ENCODE assay signal across 20 cellular contexts in genomic region chr2:8279506-8279905, GRCh38.
A peak's percentile ranks its signal among the peaks of the same experiment; 100 is the strongest.
DNase-seq lines count a peak whose midpoint lies in the region; ATAC-seq lines count a peak whose summit lies in the region.
"Had no signal": no experiment of that assay in that cellular context is flagged by ENCODE, and none has a peak within 500 bp of the region (broad histone marks: within the 10 kb centered on the region; RNA-seq: fewer than 3 reads in every experiment).

No MANE protein-coding gene starts in this region.

- H3K4me1 Mint-ChIP-seq in stimulated activated naive CD8-positive, alpha-beta T cell treated with anti-CD3 and anti-CD28 coated beads, Interleukin-15, Interleukin-2, amounts not matched to agents 100 ng/mL and 50 ng/mL, for 24 hours (ENCODE audit: low read depth) = peaks cover 9% of the 10 kb centered on the region
- no peaks in the 10 kb centered on the region for H3K4me1 Mint-ChIP-seq in stimulated activated naive CD8-positive, alpha-beta T cell treated with anti-CD3 and anti-CD28 coated beads, Interleukin-15, amount 100 ng/mL, for 72 hours
- H3K4me1 Mint-ChIP-seq in natural killer cell treated with Interleukin-12 subunit alpha and Interleukin-12 subunit beta and Interleukin-15 and Interleukin-18, amount 100 ng/mL, for 72 hours (ENCODE audit: low read depth in 2 of 2) = peaks cover 80 to 81% of the 10 kb centered on the region in 2 donors
- peaks cover 12% of the 10 kb centered on the region for H3K4me1 Mint-ChIP-seq in activated CD4-positive, alpha-beta T cell treated with anti-CD3 and anti-CD28 coated beads, Interleukin-2, amount 10 ng/mL, durations not matched to agents 7 days and 5 days

- H3K27ac ChIP-seq in cingulate gyrus (ENCODE audit: low read depth, low read length) = peak overlapping the region; percentile 54

- no peaks in the 10 kb centered on the region for H3K27me3 Mint-ChIP-seq in stimulated activated naive CD8-positive, alpha-beta T cell treated with anti-CD3 and anti-CD28 coated beads, Interleukin-15, Interleukin-2, amounts not matched to agents 100 ng/mL and 50 ng/mL, for 24 hours
- H3K27me3 Mint-ChIP-seq in stimulated activated naive CD8-positive, alpha-beta T cell treated with anti-CD3 and anti-CD28 coated beads, Interleukin-15, amount 100 ng/mL, for 72 hours = peaks cover 8% of the 10 kb centered on the region
- no peaks in the 10 kb centered on the region for H3K27me3 Mint-ChIP-seq in natural killer cell treated with Interleukin-12 subunit alpha and Interleukin-12 subunit beta and Interleukin-15 and Interleukin-18, amount 100 ng/mL, for 72 hours
- peaks cover 3% of the 10 kb centered on the region for H3K27me3 Mint-ChIP-seq in activated CD4-positive, alpha-beta T cell treated with anti-CD3 and anti-CD28 coated beads, Interleukin-2, amount 10 ng/mL, durations not matched to agents 7 days and 5 days
- H3K27me3 Mint-ChIP-seq: CD4-positive, CD25-positive, alpha-beta regulatory T cell had no signal

- ATAC-seq in stimulated activated naive CD8-positive, alpha-beta T cell treated with anti-CD3 and anti-CD28 coated beads, Interleukin-15, amount 100 ng/mL, for 72 hours = no peak
- ATAC-seq in natural killer cell treated with Interleukin-12 subunit alpha and Interleukin-12 subunit beta and Interleukin-15 and Interleukin-18, amount 100 ng/mL, for 72 hours = no peak
- ATAC-seq in HG03108 (IDR thresholded peaks at IDR 0.05; ENCODE audit: unreplicated experiment) = no peak
- ATAC-seq: Right ventricle myocardium inferior had no signal

- H3K9me3 Mint-ChIP-seq in stimulated activated naive CD8-positive, alpha-beta T cell treated with anti-CD3 and anti-CD28 coated beads, Interleukin-15, Interleukin-2, amounts not matched to agents 100 ng/mL and 50 ng/mL, for 24 hours = peaks cover 12% of the 10 kb centered on the region
- peaks cover 7 to 20% of the 10 kb centered on the region in 2 donors for H3K9me3 Mint-ChIP-seq in stimulated activated naive CD8-positive, alpha-beta T cell treated with anti-CD3 and anti-CD28 coated beads, Interleukin-15, amount 100 ng/mL, for 72 hours
- H3K9me3 Mint-ChIP-seq in natural killer cell treated with Interleukin-12 subunit alpha and Interleukin-12 subunit beta and Interleukin-15 and Interleukin-18, amount 100 ng/mL, for 72 hours = peaks cover 4% of the 10 kb centered on the region
- H3K9me3 Mint-ChIP-seq in activated CD4-positive, alpha-beta T cell treated with anti-CD3 and anti-CD28 coated beads, Interleukin-2, amount 10 ng/mL, durations not matched to agents 7 days and 5 days = peaks cover 7% of the 10 kb centered on the region
- H3K9me3 Mint-ChIP-seq: CD4-positive, CD25-positive, alpha-beta regulatory T cell had no signal

- no peak for DNase-seq in stimulated activated naive CD8-positive, alpha-beta T cell treated with anti-CD3 and anti-CD28 coated beads, Interleukin-15, amount 100 ng/mL, for 72 hours
- no peak for DNase-seq in natural killer cell treated with Interleukin-12 subunit alpha and Interleukin-12 subunit beta and Interleukin-15 and Interleukin-18, amount 100 ng/mL, for 72 hours (ENCODE audit: low spot score)
- no peak for DNase-seq in CD1c-positive myeloid dendritic cell (ENCODE audit: extremely low spot score)
- no peak for DNase-seq in UCSD-AML1 (lab: John Stamatoyannopoulos, UW; ENCODE audit: unreplicated experiment)
- DNase-seq in activated CD4-positive, alpha-beta T cell treated with anti-CD3 and anti-CD28 coated beads, Interleukin-2, amount 10 ng/mL, durations not matched to agents 7 days and 5 days = no peak
- DNase-seq: BE2C; Caco-2; CD4-positive, CD25-positive, alpha-beta regulatory T cell; DMS 273 treated with DMSO at 0.1 percent for 48 hours; DMS79 treated with DMSO at 0.1 percent for 48 hours; H7; HFFc6; Karpas-422; NCI-H1694; NCI-H446 treated with DMSO at 0.1 percent for 48 hours; NCI-H526 treated with DMSO at 0.1 percent for 48 hours had no signal

- CTCF ChIA-PET in activated CD4-positive, alpha-beta T cell treated with anti-CD3 and anti-CD28 coated beads, Interleukin-2, amount 10 ng/mL, durations not matched to agents 7 days and 5 days (lab: Charles Lee) = no interaction called here

- POLR2A ChIA-PET in activated CD4-positive, alpha-beta T cell treated with anti-CD3 and anti-CD28 coated beads, Interleukin-2, amount 10 ng/mL, durations not matched to agents 7 days and 5 days (lab: Charles Lee) = no interaction called here

- no peak overlapping the region for H3K27ac Mint-ChIP-seq in stimulated activated naive CD8-positive, alpha-beta T cell treated with anti-CD3 and anti-CD28 coated beads, Interleukin-15, Interleukin-2, amounts not matched to agents 100 ng/mL and 50 ng/mL, for 24 hours
- no peak overlapping the region for H3K27ac Mint-ChIP-seq in stimulated activated naive CD8-positive, alpha-beta T cell treated with anti-CD3 and anti-CD28 coated beads, Interleukin-15, amount 100 ng/mL, for 72 hours
- H3K27ac Mint-ChIP-seq in natural killer cell treated with Interleukin-12 subunit alpha and Interleukin-12 subunit beta and Interleukin-15 and Interleukin-18, amount 100 ng/mL, for 72 hours = peak overlapping the region; percentile 92
- no peak overlapping the region for H3K27ac Mint-ChIP-seq in activated CD4-positive, alpha-beta T cell treated with anti-CD3 and anti-CD28 coated beads, Interleukin-2, amount 10 ng/mL, durations not matched to agents 7 days and 5 days
- H3K27ac Mint-ChIP-seq: CD4-positive, CD25-positive, alpha-beta regulatory T cell; HFFc6 had no signal

- H3K36me3 Mint-ChIP-seq in stimulated activated naive CD8-positive, alpha-beta T cell treated with anti-CD3 and anti-CD28 coated beads, Interleukin-15, Interleukin-2, amounts not matched to agents 100 ng/mL and 50 ng/mL, for 24 hours (ENCODE audit: low read depth) = no peaks in the 10 kb centered on the region
- H3K36me3 Mint-ChIP-seq in natural killer cell treated with Interleukin-12 subunit alpha and Interleukin-12 subunit beta and Interleukin-15 and Interleukin-18, amount 100 ng/mL, for 72 hours = peaks cover 16% of the 10 kb centered on the region
- peaks cover 2% of the 10 kb centered on the region for H3K36me3 Mint-ChIP-seq in activated CD4-positive, alpha-beta T cell treated with anti-CD3 and anti-CD28 coated beads, Interleukin-2, amount 10 ng/mL, durations not matched to agents 7 days and 5 days (ENCODE audit: low read depth)
- H3K36me3 Mint-ChIP-seq: CD4-positive, CD25-positive, alpha-beta regulatory T cell had no signal

- peak overlapping the region; percentile 17 for H3K4me3 Mint-ChIP-seq in stimulated activated naive CD8-positive, alpha-beta T cell treated with anti-CD3 and anti-CD28 coated beads, Interleukin-15, Interleukin-2, amounts not matched to agents 100 ng/mL and 50 ng/mL, for 24 hours
- no peak overlapping the region for H3K4me3 Mint-ChIP-seq in stimulated activated naive CD8-positive, alpha-beta T cell treated with anti-CD3 and anti-CD28 coated beads, Interleukin-15, amount 100 ng/mL, for 72 hours
- H3K4me3 Mint-ChIP-seq in natural killer cell treated with Interleukin-12 subunit alpha and Interleukin-12 subunit beta and Interleukin-15 and Interleukin-18, amount 100 ng/mL, for 72 hours = peak overlapping the region; percentile 94
- H3K4me3 Mint-ChIP-seq in activated CD4-positive, alpha-beta T cell treated with anti-CD3 and anti-CD28 coated beads, Interleukin-2, amount 10 ng/mL, durations not matched to agents 7 days and 5 days = no peak overlapping the region
- H3K4me3 Mint-ChIP-seq: HFFc6 had no signal

Comparison
In these comparisons a context has a peak if more than half of its experiments do, and no peak if none do; other contexts are left out.
1. H3K4me3 Mint-ChIP-seq: peak in stimulated activated naive CD8-positive, alpha-beta T cell treated with anti-CD3 and anti-CD28 coated beads, Interleukin-15, Interleukin-2, amounts not matched to agents 100 ng/mL and 50 ng/mL, for 24 hours (single experiment) and natural killer cell treated with Interleukin-12 subunit alpha and Interleukin-12 subunit beta and Interleukin-15 and Interleukin-18, amount 100 ng/mL, for 72 hours (single experiment); none in stimulated activated naive CD8-positive, alpha-beta T cell treated with anti-CD3 and anti-CD28 coated beads, Interleukin-15, amount 100 ng/mL, for 72 hours (0 of 2) and activated CD4-positive, alpha-beta T cell treated with anti-CD3 and anti-CD28 coated beads, Interleukin-2, amount 10 ng/mL, durations not matched to agents 7 days and 5 days (single experiment).
2. H3K27ac Mint-ChIP-seq: peak in natural killer cell treated with Interleukin-12 subunit alpha and Interleukin-12 subunit beta and Interleukin-15 and Interleukin-18, amount 100 ng/mL, for 72 hours (2 of 2); none in stimulated activated naive CD8-positive, alpha-beta T cell treated with anti-CD3 and anti-CD28 coated beads, Interleukin-15, Interleukin-2, amounts not matched to agents 100 ng/mL and 50 ng/mL, for 24 hours (single experiment), stimulated activated naive CD8-positive, alpha-beta T cell treated with anti-CD3 and anti-CD28 coated beads, Interleukin-15, amount 100 ng/mL, for 72 hours (0 of 2) and activated CD4-positive, alpha-beta T cell treated with anti-CD3 and anti-CD28 coated beads, Interleukin-2, amount 10 ng/mL, durations not matched to agents 7 days and 5 days (single experiment).